33 cellular contexts compared by ENCODE assay signal in the genomic region with DNA sequence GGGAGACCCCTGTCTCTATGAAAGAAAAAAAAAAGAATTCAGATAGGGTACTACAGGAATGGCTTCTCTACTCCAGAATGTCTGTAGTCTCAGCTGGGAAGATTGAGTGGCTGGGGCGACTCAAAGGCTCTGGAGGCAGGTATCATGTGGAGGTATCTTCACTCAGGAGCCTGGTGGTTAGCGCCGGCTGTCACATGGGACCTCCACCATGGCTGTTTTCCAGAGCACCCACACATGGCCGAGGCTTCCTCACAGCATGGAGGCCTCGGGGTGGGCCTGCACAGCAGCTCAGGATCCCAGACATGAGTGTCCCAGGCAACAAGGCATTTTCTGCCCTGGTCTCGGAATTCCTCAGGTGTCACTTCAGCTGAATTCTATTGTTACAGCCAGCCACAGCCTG. TPM values are rescaled to one million over a fixed set of nuclear protein-coding genes. Genes with fewer than 3 reads are reported as not detected.
DNase-seq lines count a peak whose midpoint lies in the region; ATAC-seq and TF ChIP-seq lines count a peak whose summit lies in the region.
"Had no signal": no experiment of that assay in that cellular context is flagged by ENCODE, and none has a peak within 500 bp of the region (broad histone marks: within the 10 kb centered on the region; RNA-seq: fewer than 3 reads in every experiment).

No MANE protein-coding gene starts in this region.

- H3K4me1 Mint-ChIP-seq in CD4-positive, CD25-positive, alpha-beta regulatory T cell = peaks cover 0 to 6% (median 2%) of the 10 kb centered on the region in 4 donors
- H3K4me1 Mint-ChIP-seq in T-helper 17 cell (peaks cover 4% of the 10 kb centered on the region), osteocyte (ENCODE audit: unreplicated experiment) (no peaks in the 10 kb centered on the region)
- H3K4me1 Mint-ChIP-seq: B cell; CD14-positive monocyte; CD8-positive, alpha-beta memory T cell had no signal

- H3K4me3 ChIP-seq in CD4-positive, CD25-positive, alpha-beta regulatory T cell (ENCODE audit: low read depth, low read length) = no peak overlapping the region
- H3K4me3 ChIP-seq in spleen = no peak overlapping the region
- H3K4me3 ChIP-seq: A549; BLaER1; BLaER1 treated with 17β-estradiol and CSF1 and Interleukin-3, amounts not matched to agents 10 nM and 100 nM had no signal

- H3K9me3 ChIP-seq in CD4-positive, CD25-positive, alpha-beta regulatory T cell (ENCODE audit: control insufficient read depth in 2 of 2, low read length in 2 of 2) = no peaks in the 10 kb centered on the region
- no peaks in the 10 kb centered on the region for H3K9me3 ChIP-seq in T-helper 17 cell (ENCODE audit: control insufficient read depth, low read length, poor library complexity, severe bottlenecking)
- H3K9me3 ChIP-seq in spleen = no peaks in the 10 kb centered on the region
- H3K9me3 ChIP-seq: A549; BE2C; BLaER1; BLaER1 treated with 17β-estradiol and CSF1 and Interleukin-3, amounts not matched to agents 10 nM and 100 nM; Caco-2 had no signal

- WGBS in spleen, 5 donors = 91 to 99% (median 97%) methylated on average over 6 of the region's 6 CpGs

- ATAC-seq in CD4-positive, CD25-positive, alpha-beta regulatory T cell (ENCODE audit: low read depth in 2 of 2) = no peak
- ATAC-seq in T-helper 17 cell (no peak), GM18498 (IDR thresholded peaks at IDR 0.05; ENCODE audit: unreplicated experiment) (no peak), GM19023 (IDR thresholded peaks at IDR 0.05; ENCODE audit: unreplicated experiment) (no peak), GM19463 (IDR thresholded peaks at IDR 0.05; ENCODE audit: unreplicated experiment) (no peak), sciatic nerve (no peak)
- ATAC-seq: A549; CD8-positive, alpha-beta T cell had no signal

- intact Hi-C loops in spleen (cut with DNase I; ENCODE audit: low total_unique reads) = no loop called here
- intact Hi-C loops in sciatic nerve (cut with DNase I) = loop anchor here (10.0 kb wide), 1 partner anchor 253 kb away; no protein-coding TSS in a partner anchor

- TF ChIP-seq CTCF in osteocyte (IDR thresholded peaks at IDR 0.05) (no peak), spleen (IDR thresholded peaks at IDR 0.05 in 8 of 11, conservative IDR thresholded peaks at IDR 0.05 in 3 of 11) (no peak)

- H3K4me3 Mint-ChIP-seq in CD4-positive, CD25-positive, alpha-beta regulatory T cell = no peak overlapping the region
- no peak overlapping the region for H3K4me3 Mint-ChIP-seq in T-helper 17 cell
- H3K4me3 Mint-ChIP-seq in osteocyte (ENCODE audit: unreplicated experiment) = no peak overlapping the region
- H3K4me3 Mint-ChIP-seq: B cell; CD14-positive monocyte; CD4-positive, alpha-beta memory T cell; CD4-positive, alpha-beta T cell; CD8-positive, alpha-beta memory T cell; CD8-positive, alpha-beta T cell had no signal

- no peak for TF ChIP-seq POLR2A in spleen (IDR thresholded peaks at IDR 0.05)

- H3K9me3 Mint-ChIP-seq in CD4-positive, CD25-positive, alpha-beta regulatory T cell = no peaks in the 10 kb centered on the region
- H3K9me3 Mint-ChIP-seq in osteocyte (ENCODE audit: unreplicated experiment) = no peaks in the 10 kb centered on the region
- H3K9me3 Mint-ChIP-seq: CD4-positive, alpha-beta T cell; CD8-positive, alpha-beta memory T cell; CD8-positive, alpha-beta T cell had no signal

- H3K27me3 Mint-ChIP-seq in CD4-positive, CD25-positive, alpha-beta regulatory T cell = no peaks in the 10 kb centered on the region
- no peaks in the 10 kb centered on the region for H3K27me3 Mint-ChIP-seq in T-helper 17 cell
- no peaks in the 10 kb centered on the region for H3K27me3 Mint-ChIP-seq in osteocyte (ENCODE audit: unreplicated experiment)
- H3K27me3 Mint-ChIP-seq: B cell; CD4-positive, alpha-beta memory T cell; CD4-positive, alpha-beta T cell had no signal

- no peaks in the 10 kb centered on the region for H3K4me1 ChIP-seq in CD4-positive, CD25-positive, alpha-beta regulatory T cell (ENCODE audit: control insufficient read depth, insufficient read depth, low read length, poor library complexity, severe bottlenecking)
- no peaks in the 10 kb centered on the region for H3K4me1 ChIP-seq in spleen
- H3K4me1 ChIP-seq: A549, BE2C, BLaER1, Caco-2 had no signal

- no peak overlapping the region for H3K27ac ChIP-seq in CD4-positive, CD25-positive, alpha-beta regulatory T cell (ENCODE audit: insufficient read depth, low read length, poor library complexity, severe bottlenecking)
- no peak overlapping the region for H3K27ac ChIP-seq in spleen
- H3K27ac ChIP-seq: 22Rv1; A549; BLaER1; BLaER1 treated with 17β-estradiol and CSF1 and Interleukin-3, amounts not matched to agents 10 nM and 100 nM; C4-2B had no signal

- H3K27ac Mint-ChIP-seq in CD4-positive, CD25-positive, alpha-beta regulatory T cell = peak overlapping the region in 2 of 3 donors; percentile 32 to 44
- H3K27ac Mint-ChIP-seq in T-helper 17 cell (peak overlapping the region; percentile 43), osteocyte (ENCODE audit: unreplicated experiment) (no peak overlapping the region)
- H3K27ac Mint-ChIP-seq: B cell; CD4-positive, alpha-beta memory T cell; CD4-positive, alpha-beta T cell; CD8-positive, alpha-beta T cell had no signal

- peaks cover 3% of the 10 kb centered on the region for H3K36me3 Mint-ChIP-seq in CD4-positive, CD25-positive, alpha-beta regulatory T cell
- H3K36me3 Mint-ChIP-seq in T-helper 17 cell (ENCODE audit: low read depth) = no peaks in the 10 kb centered on the region
- H3K36me3 Mint-ChIP-seq in osteocyte (ENCODE audit: unreplicated experiment) = no peaks in the 10 kb centered on the region

- H3K36me3 ChIP-seq in CD4-positive, CD25-positive, alpha-beta regulatory T cell (ENCODE audit: control insufficient read depth, insufficient read depth, low read length) = no peaks in the 10 kb centered on the region
- peaks cover 0 to 8% (median 0%) of the 10 kb centered on the region in 6 donors for H3K36me3 ChIP-seq in spleen
- H3K36me3 ChIP-seq: BE2C had no signal

- no peak for DNase-seq in CD4-positive, CD25-positive, alpha-beta regulatory T cell
- no peak for DNase-seq in T-helper 17 cell
- peak; percentile 76 for DNase-seq in osteocyte (ENCODE audit: extremely low spot score, unreplicated experiment)
- DNase-seq in spleen = peak; percentile 53
- DNase-seq in sciatic nerve (ENCODE audit: low spot score) = no peak
- DNase-seq: 8988T; ACHN; AML-193; BE2C; Caco-2; Calu3; CD4-positive, alpha-beta memory T cell; CD4-positive, alpha-beta T cell; CD8-positive, alpha-beta memory T cell; CD8-positive, alpha-beta T cell; COR-L47; DMS 273 treated with DMSO at 0.1 percent for 48 hours; DMS153; DMS53; DMS79; DMS79 treated with DMSO at 0.1 percent for 48 hours; DND-41; EL had no signal

- no peaks in the 10 kb centered on the region for H3K27me3 ChIP-seq in CD4-positive, CD25-positive, alpha-beta regulatory T cell (ENCODE audit: control insufficient read depth, insufficient read depth, low read length)
- H3K27me3 ChIP-seq in spleen (replicated peaks in 1 of 7) = no peaks in the 10 kb centered on the region
- H3K27me3 ChIP-seq: BE2C; BLaER1; BLaER1 treated with 17β-estradiol and CSF1 and Interleukin-3, amounts not matched to agents 10 nM and 100 nM had no signal

RNA-seq across cellular contexts. Expression of gene RPS13, which starts 10.1 kb away (rescaled TPM):
- total RNA-seq in CD4-positive, CD25-positive, alpha-beta regulatory T cell = 1,120 TPM
- polyA plus RNA-seq in CD4-positive, CD25-positive, alpha-beta regulatory T cell = 1,000 to 10,000 TPM; 1,769 to 2,526 (median 2,157) TPM
- total RNA-seq in T-helper 17 cell (1,000 to 10,000 TPM; 1,528 to 1,561 TPM), osteocyte (981 and 1,003 TPM in 2 replicates), spleen (1,000 to 10,000 TPM in 4 of 7 donors, 100 to 1,000 TPM in 3; 755 to 1,334 (median 1,014) TPM), sciatic nerve (745 TPM)
- polyA plus RNA-seq in spleen = 1,000 to 10,000 TPM; 3,517 to 4,398 (median 4,295) TPM

RNA-seq across cellular contexts. Expression of gene PLEKHA7, which starts 53.2 kb away (rescaled TPM):
- 1.8 TPM for total RNA-seq in CD4-positive, CD25-positive, alpha-beta regulatory T cell
- 1 to 10 TPM in 1 of 4 donors, under 1 TPM in 3; 0.48 to 1.1 (median 0.61) TPM for polyA plus RNA-seq in CD4-positive, CD25-positive, alpha-beta regulatory T cell
- total RNA-seq in T-helper 17 cell (10 to 100 TPM in 1 of 2 donors, 1 to 10 TPM in 1; 5.3 to 10.9 TPM), osteocyte (14.9 and 15.6 TPM in 2 replicates), spleen (10 to 100 TPM in 2 of 7 donors, 1 to 10 TPM in 5; 3.7 to 12.8 (median 7.6) TPM), sciatic nerve (96.6 TPM)
- 1 to 10 TPM; 1.8 to 3.3 (median 2.0) TPM for polyA plus RNA-seq in spleen

Comparison
In these comparisons a context has a peak if more than half of its experiments do, and no peak if none do; other contexts are left out.
1. DNase-seq: peak in osteocyte (single experiment) and spleen (single experiment); none in CD4-positive, CD25-positive, alpha-beta regulatory T cell (0 of 3), T-helper 17 cell (0 of 3) and sciatic nerve (single experiment).